2 cellular contexts compared by ENCODE assay signal in the genomic region with DNA sequence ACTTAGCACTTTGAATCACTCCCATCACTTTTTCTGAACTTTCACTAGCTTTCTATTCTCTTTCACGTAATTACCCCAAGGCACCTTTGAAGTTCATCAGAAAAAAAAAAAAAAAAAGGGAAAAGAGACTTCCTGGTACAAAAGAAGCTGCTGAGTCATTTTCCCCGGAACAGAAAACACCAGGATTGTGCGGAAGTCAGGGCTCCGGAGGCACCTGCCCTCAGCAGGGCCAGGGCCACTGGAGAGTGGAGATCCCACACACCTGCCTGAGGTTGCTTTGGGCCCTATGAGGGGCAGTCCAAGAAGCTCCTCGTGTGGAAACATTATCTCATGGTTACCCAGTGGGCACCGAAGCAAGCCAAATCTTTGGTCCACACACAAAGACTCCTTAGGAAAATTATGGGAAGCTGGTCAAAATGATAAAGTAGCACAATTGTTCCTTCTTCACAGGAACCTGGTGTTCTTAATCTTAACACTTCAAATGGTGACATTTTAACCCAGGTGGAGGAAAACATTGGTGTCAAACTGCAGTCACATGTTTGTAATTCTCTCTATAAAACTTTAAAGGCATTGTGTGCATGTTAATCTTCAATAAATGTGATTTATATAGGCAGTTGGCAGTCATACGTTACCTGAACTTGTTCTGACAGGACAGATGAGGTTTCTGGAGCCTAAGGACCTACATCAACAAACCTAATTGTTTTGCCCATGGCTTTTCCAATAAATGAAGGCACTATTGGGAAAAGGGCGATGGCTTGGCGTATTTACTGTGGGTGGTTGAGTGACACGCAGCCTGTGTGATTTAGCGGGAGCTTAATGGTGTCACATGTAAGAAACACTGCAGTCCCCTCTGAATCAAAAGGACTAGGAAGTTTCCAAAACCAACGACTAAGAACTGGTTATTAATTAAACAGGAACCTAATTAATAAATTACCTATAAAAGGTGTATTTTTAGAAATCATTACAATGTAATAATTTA.
TF ChIP-seq lines count a peak whose summit lies in the region.

No MANE protein-coding gene starts in this region.

TF ChIP-seq in A549, 52 proteins besides CTCF, POLR2A, EP300 and RAD21:
- TF ChIP-seq TP53 (CRISPR knock-in tag; IDR thresholded peaks at IDR 0.05) (no peak), HOXB13 (CRISPR knock-in tag; IDR thresholded peaks at IDR 0.05; ENCODE audit: low read depth) (no peak), TFCP2L1 (CRISPR knock-in tag; IDR thresholded peaks at IDR 0.05) (no peak), KDM1A (IDR thresholded peaks at IDR 0.05; ENCODE audit: low read depth) (no peak), NPAS2 (CRISPR knock-in tag; IDR thresholded peaks at IDR 0.05; ENCODE audit: borderline replicate concordance) (no peak), EHF (CRISPR knock-in tag; IDR thresholded peaks at IDR 0.05) (no peak)
- TF ChIP-seq, protein P1, sequence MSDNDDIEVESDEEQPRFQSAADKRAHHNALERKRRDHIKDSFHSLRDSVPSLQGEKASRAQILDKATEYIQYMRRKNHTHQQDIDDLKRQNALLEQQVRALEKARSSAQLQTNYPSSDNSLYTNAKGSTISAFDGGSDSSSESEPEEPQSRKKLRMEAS (IDR thresholded peaks at IDR 0.05): no peak

TF ChIP-seq in K562, 482 proteins besides CTCF, POLR2A, EP300 and RAD21 (continues in another document):
- TF ChIP-seq RAD51 (IDR thresholded peaks at IDR 0.05; ENCODE audit: borderline replicate concordance, low read depth) (no peak), CXXC5 (CRISPR knock-in tag; IDR thresholded peaks at IDR 0.05) (0 out of 2 replicates have a peak, but pooled peaks have one; percentile 14), MAFK (IDR thresholded peaks at IDR 0.05; ENCODE audit: low read length) (peak; percentile 65; the same call in 1 of the 2 replicates), NR2C2 (CRISPR knock-in tag; IDR thresholded peaks at IDR 0.05) (no peak), NR2C2 (tag; IDR thresholded peaks at IDR 0.05) (peak; percentile 73), ZNF316 (IDR thresholded peaks at IDR 0.05) (peak; percentile 77), ZNF239 (CRISPR knock-in tag; IDR thresholded peaks at IDR 0.05) (no peak), ZNF384 (IDR thresholded peaks at IDR 0.05; ENCODE audit: low read depth, low read length) (peak; percentile 76), MAFG (tag; conservative IDR thresholded peaks at IDR 0.05) (peak; percentile 71), L3MBTL2 (IDR thresholded peaks at IDR 0.05) (peak; percentile 42; the same call in 1 of the 2 replicates), ETV1 (tag; conservative IDR thresholded peaks at IDR 0.05; ENCODE audit: low read depth) (peak; percentile 43), SIX5 (IDR thresholded peaks at IDR 0.05; ENCODE audit: borderline replicate concordance in 1 of 2, insufficient read depth in 1 of 2, low read depth in 1 of 2, low read length in 2 of 2) (no peak), NFE2 (IDR thresholded peaks at IDR 0.05; ENCODE audit: low read depth) (peak; percentile 88), MAFF (IDR thresholded peaks at IDR 0.05; ENCODE audit: low read length) (peak; percentile 61; the same call in 1 of the 2 replicates), ELF1 (tag; IDR thresholded peaks at IDR 0.05) (peak; percentile 81), C11orf30 (IDR thresholded peaks at IDR 0.05; ENCODE audit: low read depth) (peak; percentile 66), ZEB2 (IDR thresholded peaks at IDR 0.05) (peak; percentile 48; the same call in 1 of the 2 replicates), HSF4 (CRISPR knock-in tag; IDR thresholded peaks at IDR 0.05; ENCODE audit: borderline replicate concordance) (no peak), FOSL1 (tag; conservative IDR thresholded peaks at IDR 0.05) (0 out of 2 replicates have a peak, but pooled peaks have one; percentile 21), SMARCA4 (IDR thresholded peaks at IDR 0.05) (peak; percentile 20; the same call in 1 of the 2 replicates), NR4A1 (CRISPR knock-in tag; IDR thresholded peaks at IDR 0.05) (no peak), NR4A1 (tag; IDR thresholded peaks at IDR 0.05) (0 out of 2 replicates have a peak, but pooled peaks have one; percentile 33), SPI1 (IDR thresholded peaks at IDR 0.05; ENCODE audit: borderline replicate concordance, low read depth, low read length) (peak; percentile 61; the same call in 1 of the 2 replicates), BACH1 (tag; IDR thresholded peaks at IDR 0.05) (peak; percentile 65)
- TF ChIP-seq, protein P2, sequence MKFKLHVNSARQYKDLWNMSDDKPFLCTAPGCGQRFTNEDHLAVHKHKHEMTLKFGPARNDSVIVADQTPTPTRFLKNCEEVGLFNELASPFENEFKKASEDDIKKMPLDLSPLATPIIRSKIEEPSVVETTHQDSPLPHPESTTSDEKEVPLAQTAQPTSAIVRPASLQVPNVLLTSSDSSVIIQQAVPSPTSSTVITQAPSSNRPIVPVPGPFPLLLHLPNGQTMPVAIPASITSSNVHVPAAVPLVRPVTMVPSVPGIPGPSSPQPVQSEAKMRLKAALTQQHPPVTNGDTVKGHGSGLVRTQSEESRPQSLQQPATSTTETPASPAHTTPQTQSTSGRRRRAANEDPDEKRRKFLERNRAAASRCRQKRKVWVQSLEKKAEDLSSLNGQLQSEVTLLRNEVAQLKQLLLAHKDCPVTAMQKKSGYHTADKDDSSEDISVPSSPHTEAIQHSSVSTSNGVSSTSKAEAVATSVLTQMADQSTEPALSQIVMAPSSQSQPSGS (CRISPR knock-in tag; IDR thresholded peaks at IDR 0.05): no peak
- TF ChIP-seq, protein P3, sequence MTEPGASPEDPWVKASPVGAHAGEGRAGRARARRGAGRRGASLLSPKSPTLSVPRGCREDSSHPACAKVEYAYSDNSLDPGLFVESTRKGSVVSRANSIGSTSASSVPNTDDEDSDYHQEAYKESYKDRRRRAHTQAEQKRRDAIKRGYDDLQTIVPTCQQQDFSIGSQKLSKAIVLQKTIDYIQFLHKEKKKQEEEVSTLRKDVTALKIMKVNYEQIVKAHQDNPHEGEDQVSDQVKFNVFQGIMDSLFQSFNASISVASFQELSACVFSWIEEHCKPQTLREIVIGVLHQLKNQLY (CRISPR knock-in tag; conservative IDR thresholded peaks at IDR 0.05): no peak
- TF ChIP-seq, protein P4, sequence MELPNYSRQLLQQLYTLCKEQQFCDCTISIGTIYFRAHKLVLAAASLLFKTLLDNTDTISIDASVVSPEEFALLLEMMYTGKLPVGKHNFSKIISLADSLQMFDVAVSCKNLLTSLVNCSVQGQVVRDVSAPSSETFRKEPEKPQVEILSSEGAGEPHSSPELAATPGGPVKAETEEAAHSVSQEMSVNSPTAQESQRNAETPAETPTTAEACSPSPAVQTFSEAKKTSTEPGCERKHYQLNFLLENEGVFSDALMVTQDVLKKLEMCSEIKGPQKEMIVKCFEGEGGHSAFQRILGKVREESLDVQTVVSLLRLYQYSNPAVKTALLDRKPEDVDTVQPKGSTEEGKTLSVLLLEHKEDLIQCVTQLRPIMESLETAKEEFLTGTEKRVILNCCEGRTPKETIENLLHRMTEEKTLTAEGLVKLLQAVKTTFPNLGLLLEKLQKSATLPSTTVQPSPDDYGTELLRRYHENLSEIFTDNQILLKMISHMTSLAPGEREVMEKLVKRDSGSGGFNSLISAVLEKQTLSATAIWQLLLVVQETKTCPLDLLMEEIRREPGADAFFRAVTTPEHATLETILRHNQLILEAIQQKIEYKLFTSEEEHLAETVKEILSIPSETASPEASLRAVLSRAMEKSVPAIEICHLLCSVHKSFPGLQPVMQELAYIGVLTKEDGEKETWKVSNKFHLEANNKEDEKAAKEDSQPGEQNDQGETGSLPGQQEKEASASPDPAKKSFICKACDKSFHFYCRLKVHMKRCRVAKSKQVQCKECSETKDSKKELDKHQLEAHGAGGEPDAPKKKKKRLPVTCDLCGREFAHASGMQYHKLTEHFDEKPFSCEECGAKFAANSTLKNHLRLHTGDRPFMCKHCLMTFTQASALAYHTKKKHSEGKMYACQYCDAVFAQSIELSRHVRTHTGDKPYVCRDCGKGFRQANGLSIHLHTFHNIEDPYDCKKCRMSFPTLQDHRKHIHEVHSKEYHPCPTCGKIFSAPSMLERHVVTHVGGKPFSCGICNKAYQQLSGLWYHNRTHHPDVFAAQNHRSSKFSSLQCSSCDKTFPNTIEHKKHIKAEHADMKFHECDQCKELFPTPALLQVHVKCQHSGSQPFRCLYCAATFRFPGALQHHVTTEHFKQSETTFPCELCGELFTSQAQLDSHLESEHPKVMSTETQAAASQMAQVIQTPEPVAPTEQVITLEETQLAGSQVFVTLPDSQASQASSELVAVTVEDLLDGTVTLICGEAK (IDR thresholded peaks at IDR 0.05): peak; percentile 58; the same call in 1 of the 2 replicates
- TF ChIP-seq, protein P4 (CRISPR knock-in tag; IDR thresholded peaks at IDR 0.05): no peak
- TF ChIP-seq, protein P5, sequence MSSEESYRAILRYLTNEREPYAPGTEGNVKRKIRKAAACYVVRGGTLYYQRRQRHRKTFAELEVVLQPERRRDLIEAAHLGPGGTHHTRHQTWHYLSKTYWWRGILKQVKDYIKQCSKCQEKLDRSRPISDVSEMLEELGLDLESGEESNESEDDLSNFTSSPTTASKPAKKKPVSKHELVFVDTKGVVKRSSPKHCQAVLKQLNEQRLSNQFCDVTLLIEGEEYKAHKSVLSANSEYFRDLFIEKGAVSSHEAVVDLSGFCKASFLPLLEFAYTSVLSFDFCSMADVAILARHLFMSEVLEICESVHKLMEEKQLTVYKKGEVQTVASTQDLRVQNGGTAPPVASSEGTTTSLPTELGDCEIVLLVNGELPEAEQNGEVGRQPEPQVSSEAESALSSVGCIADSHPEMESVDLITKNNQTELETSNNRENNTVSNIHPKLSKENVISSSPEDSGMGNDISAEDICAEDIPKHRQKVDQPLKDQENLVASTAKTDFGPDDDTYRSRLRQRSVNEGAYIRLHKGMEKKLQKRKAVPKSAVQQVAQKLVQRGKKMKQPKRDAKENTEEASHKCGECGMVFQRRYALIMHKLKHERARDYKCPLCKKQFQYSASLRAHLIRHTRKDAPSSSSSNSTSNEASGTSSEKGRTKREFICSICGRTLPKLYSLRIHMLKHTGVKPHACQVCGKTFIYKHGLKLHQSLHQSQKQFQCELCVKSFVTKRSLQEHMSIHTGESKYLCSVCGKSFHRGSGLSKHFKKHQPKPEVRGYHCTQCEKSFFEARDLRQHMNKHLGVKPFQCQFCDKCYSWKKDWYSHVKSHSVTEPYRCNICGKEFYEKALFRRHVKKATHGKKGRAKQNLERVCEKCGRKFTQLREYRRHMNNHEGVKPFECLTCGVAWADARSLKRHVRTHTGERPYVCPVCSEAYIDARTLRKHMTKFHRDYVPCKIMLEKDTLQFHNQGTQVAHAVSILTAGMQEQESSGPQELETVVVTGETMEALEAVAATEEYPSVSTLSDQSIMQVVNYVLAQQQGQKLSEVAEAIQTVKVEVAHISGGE (CRISPR knock-in tag; IDR thresholded peaks at IDR 0.05): peak in 1 of 3 experiments; percentile 67; a peak in 2 of 6 replicates
- TF ChIP-seq, protein P6, sequence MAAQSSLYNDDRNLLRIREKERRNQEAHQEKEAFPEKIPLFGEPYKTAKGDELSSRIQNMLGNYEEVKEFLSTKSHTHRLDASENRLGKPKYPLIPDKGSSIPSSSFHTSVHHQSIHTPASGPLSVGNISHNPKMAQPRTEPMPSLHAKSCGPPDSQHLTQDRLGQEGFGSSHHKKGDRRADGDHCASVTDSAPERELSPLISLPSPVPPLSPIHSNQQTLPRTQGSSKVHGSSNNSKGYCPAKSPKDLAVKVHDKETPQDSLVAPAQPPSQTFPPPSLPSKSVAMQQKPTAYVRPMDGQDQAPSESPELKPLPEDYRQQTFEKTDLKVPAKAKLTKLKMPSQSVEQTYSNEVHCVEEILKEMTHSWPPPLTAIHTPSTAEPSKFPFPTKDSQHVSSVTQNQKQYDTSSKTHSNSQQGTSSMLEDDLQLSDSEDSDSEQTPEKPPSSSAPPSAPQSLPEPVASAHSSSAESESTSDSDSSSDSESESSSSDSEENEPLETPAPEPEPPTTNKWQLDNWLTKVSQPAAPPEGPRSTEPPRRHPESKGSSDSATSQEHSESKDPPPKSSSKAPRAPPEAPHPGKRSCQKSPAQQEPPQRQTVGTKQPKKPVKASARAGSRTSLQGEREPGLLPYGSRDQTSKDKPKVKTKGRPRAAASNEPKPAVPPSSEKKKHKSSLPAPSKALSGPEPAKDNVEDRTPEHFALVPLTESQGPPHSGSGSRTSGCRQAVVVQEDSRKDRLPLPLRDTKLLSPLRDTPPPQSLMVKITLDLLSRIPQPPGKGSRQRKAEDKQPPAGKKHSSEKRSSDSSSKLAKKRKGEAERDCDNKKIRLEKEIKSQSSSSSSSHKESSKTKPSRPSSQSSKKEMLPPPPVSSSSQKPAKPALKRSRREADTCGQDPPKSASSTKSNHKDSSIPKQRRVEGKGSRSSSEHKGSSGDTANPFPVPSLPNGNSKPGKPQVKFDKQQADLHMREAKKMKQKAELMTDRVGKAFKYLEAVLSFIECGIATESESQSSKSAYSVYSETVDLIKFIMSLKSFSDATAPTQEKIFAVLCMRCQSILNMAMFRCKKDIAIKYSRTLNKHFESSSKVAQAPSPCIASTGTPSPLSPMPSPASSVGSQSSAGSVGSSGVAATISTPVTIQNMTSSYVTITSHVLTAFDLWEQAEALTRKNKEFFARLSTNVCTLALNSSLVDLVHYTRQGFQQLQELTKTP (IDR thresholded peaks at IDR 0.05; ENCODE audit: low read depth in 1 of 2, partially characterized antibody in 2 of 2): no peak
- TF ChIP-seq, protein P7, sequence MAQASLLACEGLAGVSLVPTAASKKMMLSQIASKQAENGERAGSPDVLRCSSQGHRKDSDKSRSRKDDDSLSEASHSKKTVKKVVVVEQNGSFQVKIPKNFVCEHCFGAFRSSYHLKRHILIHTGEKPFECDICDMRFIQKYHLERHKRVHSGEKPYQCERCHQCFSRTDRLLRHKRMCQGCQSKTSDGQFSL (CRISPR knock-in tag; IDR thresholded peaks at IDR 0.05): no peak
- TF ChIP-seq, protein P7 (tag; IDR thresholded peaks at IDR 0.05): no peak
